19 cellular contexts compared by ENCODE assay signal in the genomic region with DNA sequence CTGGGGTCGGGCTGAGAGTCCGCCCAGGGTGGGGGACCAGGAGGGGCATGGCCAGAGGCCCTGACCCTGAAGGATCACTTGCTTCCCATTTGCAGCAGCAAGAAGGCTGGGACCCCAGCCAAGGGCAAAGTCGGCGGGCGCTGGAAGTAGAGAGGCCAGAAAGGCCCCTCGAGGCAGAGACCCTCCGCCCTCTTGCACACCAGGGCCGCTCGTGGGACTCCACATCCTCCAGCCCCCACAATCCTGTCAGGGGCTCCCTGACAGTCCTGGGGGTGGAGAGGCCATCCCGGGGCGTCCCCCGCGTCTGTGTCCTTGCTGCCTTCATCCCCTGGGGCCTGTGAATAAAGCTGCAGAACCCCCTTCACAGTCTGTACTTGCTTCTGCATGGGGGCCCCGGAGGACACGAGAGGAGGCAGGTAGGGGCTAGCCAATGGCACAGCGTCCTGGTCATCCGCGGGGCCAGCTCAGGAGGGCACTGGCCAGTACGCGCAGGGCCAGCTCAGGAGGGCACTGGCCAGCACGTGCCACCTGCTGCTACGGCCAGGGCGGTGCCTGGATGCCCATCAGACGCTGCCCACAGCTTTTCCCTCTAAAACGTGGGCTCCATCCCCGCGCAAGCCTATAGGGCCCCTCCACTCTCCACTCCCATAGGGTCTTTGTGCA. TPM values are rescaled to one million over a fixed set of nuclear protein-coding genes. Genes with fewer than 3 reads are reported as not detected.
DNase-seq lines count a peak whose midpoint lies in the region; ATAC-seq and TF ChIP-seq lines count a peak whose summit lies in the region.
"Had no signal": no experiment of that assay in that cellular context is flagged by ENCODE, and none has a peak within 500 bp of the region (broad histone marks: within the 10 kb centered on the region; RNA-seq: fewer than 3 reads in every experiment).

No MANE protein-coding gene starts in this region.

- H3K27ac ChIP-seq in upper lobe of right lung = no peak overlapping the region
- H3K27ac ChIP-seq: dorsolateral prefrontal cortex, ovary, VCaP had no signal

- intact Hi-C loops in cardiac septum (cut with DNase I) (no loop called here), natural killer cell (cut with micrococcal nuclease) (loop anchor here (1.0 kb wide), 1 partner anchor 23 kb away; no protein-coding TSS in a partner anchor), upper lobe of right lung (cut with DNase I) (no loop called here)

- H3K27ac Mint-ChIP-seq in activated naive CD4-positive, alpha-beta T cell treated with anti-CD3 and anti-CD28 coated beads, Interleukin-2, amount 10 ng/mL, durations not matched to agents 7 days and 5 days = no peak overlapping the region
- H3K27ac Mint-ChIP-seq in natural killer cell = no peak overlapping the region
- H3K27ac Mint-ChIP-seq: activated naive CD8-positive, alpha-beta T cell had no signal

- no peak for ATAC-seq in natural killer cell
- ATAC-seq in upper lobe of right lung = no peak

- H3K4me3 Mint-ChIP-seq in activated naive CD4-positive, alpha-beta T cell treated with anti-CD3 and anti-CD28 coated beads, Interleukin-2, amount 10 ng/mL, durations not matched to agents 7 days and 5 days = no peak overlapping the region
- no peak overlapping the region for H3K4me3 Mint-ChIP-seq in natural killer cell

- CTCF ChIA-PET in activated naive CD4-positive, alpha-beta T cell treated with anti-CD3 and anti-CD28 coated beads, Interleukin-2, amount 10 ng/mL, durations not matched to agents 7 days and 5 days (lab: Charles Lee) = no interaction called here

- H3K27me3 ChIP-seq in upper lobe of right lung (peaks cover 5% of the 10 kb centered on the region), HAP-1 (ENCODE audit: low read depth) (no peaks in the 10 kb centered on the region)
- H3K27me3 ChIP-seq: breast epithelium, ovary had no signal

- no peaks in the 10 kb centered on the region for H3K4me1 ChIP-seq in upper lobe of right lung
- no peaks in the 10 kb centered on the region for H3K4me1 ChIP-seq in HAP-1
- H3K4me1 ChIP-seq: breast epithelium had no signal

- H3K9me3 Mint-ChIP-seq in activated naive CD4-positive, alpha-beta T cell treated with anti-CD3 and anti-CD28 coated beads, Interleukin-2, amount 10 ng/mL, durations not matched to agents 7 days and 5 days = no peaks in the 10 kb centered on the region
- no peaks in the 10 kb centered on the region for H3K9me3 Mint-ChIP-seq in natural killer cell

- TF ChIP-seq CTCF in natural killer cell (IDR thresholded peaks at IDR 0.05) = no peak
- no peak for TF ChIP-seq CTCF in upper lobe of right lung (IDR thresholded peaks at IDR 0.05)

- H3K4me3 ChIP-seq in upper lobe of right lung (no peak overlapping the region), HAP-1 (no peak overlapping the region)
- H3K4me3 ChIP-seq: breast epithelium, dorsolateral prefrontal cortex, ovary, stomach had no signal

- H3K4me1 Mint-ChIP-seq in activated naive CD4-positive, alpha-beta T cell treated with anti-CD3 and anti-CD28 coated beads, Interleukin-2, amount 10 ng/mL, durations not matched to agents 7 days and 5 days = peaks cover 4% of the 10 kb centered on the region
- peaks cover 4 to 19% of the 10 kb centered on the region in 2 donors for H3K4me1 Mint-ChIP-seq in natural killer cell

- H3K36me3 ChIP-seq in upper lobe of right lung (no peaks in the 10 kb centered on the region), HAP-1 (replicated peaks) (no peaks in the 10 kb centered on the region)
- H3K36me3 ChIP-seq: breast epithelium, ovary, stomach had no signal

- H3K9me3 ChIP-seq in upper lobe of right lung (no peaks in the 10 kb centered on the region), HAP-1 (no peaks in the 10 kb centered on the region)
- H3K9me3 ChIP-seq: breast epithelium, ovary, stomach had no signal

- in situ Hi-C loops in HAP-1 (cut with MboI; ENCODE audit: low sequenced_read_pairs) = loop anchor here (5.0 kb wide), 1 partner anchor 36 kb away; no protein-coding TSS in a partner anchor

- peak; percentile 19 for DNase-seq in activated naive CD4-positive, alpha-beta T cell treated with anti-CD3 and anti-CD28 coated beads, Interleukin-2, amount 10 ng/mL, durations not matched to agents 7 days and 5 days
- no peak for DNase-seq in activated naive CD4-positive, alpha-beta T cell treated with Interleukin-2 at 50 U/mL for 16 hours
- DNase-seq in cardiac septum (ENCODE audit: low spot score) (peak; percentile 64), natural killer cell (peak; percentile 12), upper lobe of right lung (peak; percentile 62), NCI-H187 treated with DMSO at 0.1 percent for 48 hours (lab: John Stamatoyannopoulos, UW) (no peak), HAP-1 (ENCODE audit: low spot score in 2 of 2) (no peak), COR-L47 (lab: John Stamatoyannopoulos, UW) (no peak)
- DNase-seq: islet precursor cell, NCI-H774, RPMI8226, stomach had no signal

- peaks cover 18% of the 10 kb centered on the region for H3K27me3 Mint-ChIP-seq in activated naive CD4-positive, alpha-beta T cell treated with anti-CD3 and anti-CD28 coated beads, Interleukin-2, amount 10 ng/mL, durations not matched to agents 7 days and 5 days
- H3K27me3 Mint-ChIP-seq in natural killer cell (ENCODE audit: low read depth in 2 of 2) = peaks cover 0 to 2% of the 10 kb centered on the region in 2 donors
- H3K27me3 Mint-ChIP-seq: activated naive CD8-positive, alpha-beta T cell had no signal

- H3K36me3 Mint-ChIP-seq in activated naive CD4-positive, alpha-beta T cell treated with anti-CD3 and anti-CD28 coated beads, Interleukin-2, amount 10 ng/mL, durations not matched to agents 7 days and 5 days = no peaks in the 10 kb centered on the region
- no peaks in the 10 kb centered on the region for H3K36me3 Mint-ChIP-seq in natural killer cell
- H3K36me3 Mint-ChIP-seq: activated naive CD8-positive, alpha-beta T cell had no signal

RNA-seq across cellular contexts. Expression of a gene that starts 8.7 kb away (rescaled TPM):
- total RNA-seq in cardiac septum = 85.0 TPM
- 10 to 100 TPM; 31.2 to 35.4 (median 32.8) TPM for total RNA-seq in natural killer cell
- total RNA-seq in upper lobe of right lung = 58.6 TPM

RNA-seq across cellular contexts. Expression of a gene that starts 19.0 kb away (rescaled TPM):
- 41.5 TPM for total RNA-seq in cardiac septum
- 10 to 100 TPM; 15.8 to 27.9 (median 26.2) TPM for total RNA-seq in natural killer cell
- total RNA-seq in upper lobe of right lung = 0.43 TPM

RNA-seq across cellular contexts. Expression of a gene that starts 46.8 kb away (rescaled TPM):
- total RNA-seq in cardiac septum (0.75 TPM), natural killer cell (under 1 TPM in 2 of 3 donors, not detected in 1; 0.14 to 0.32 TPM), upper lobe of right lung (not detected)
- total RNA-seq: breast epithelium; CD8-positive, alpha-beta memory T cell; dorsolateral prefrontal cortex; mononuclear cell; ovary; stomach had no signal

RNA-seq across cellular contexts. Expression of a gene that starts 59.2 kb away (rescaled TPM):
- total RNA-seq in cardiac septum = 656 TPM
- total RNA-seq in natural killer cell = not detected
- 55.8 TPM for total RNA-seq in upper lobe of right lung
- total RNA-seq: CD8-positive, alpha-beta memory T cell; mononuclear cell had no signal

Comparison
In these comparisons a context has a peak if more than half of its experiments do, and no peak if none do; other contexts are left out.
1. DNase-seq: peak in activated naive CD4-positive, alpha-beta T cell treated with anti-CD3 and anti-CD28 coated beads, Interleukin-2, amount 10 ng/mL, durations not matched to agents 7 days and 5 days (single experiment), cardiac septum (single experiment), natural killer cell (single experiment) and upper lobe of right lung (single experiment); none in activated naive CD4-positive, alpha-beta T cell treated with Interleukin-2 at 50 U/mL for 16 hours (single experiment), NCI-H187 treated with DMSO at 0.1 percent for 48 hours (single experiment), HAP-1 (0 of 2) and COR-L47 (single experiment).
2. RNA of a gene that starts 19.0 kb away (total RNA-seq): 41.5 TPM in cardiac septum (single experiment) and 15.8 to 27.9 TPM in natural killer cell; 0.43 TPM in upper lobe of right lung (single experiment); every median in the first group is over 10 times any median in the second.